Comparison of ENCODE assay signal across 8 cellular contexts in the genomic region with DNA sequence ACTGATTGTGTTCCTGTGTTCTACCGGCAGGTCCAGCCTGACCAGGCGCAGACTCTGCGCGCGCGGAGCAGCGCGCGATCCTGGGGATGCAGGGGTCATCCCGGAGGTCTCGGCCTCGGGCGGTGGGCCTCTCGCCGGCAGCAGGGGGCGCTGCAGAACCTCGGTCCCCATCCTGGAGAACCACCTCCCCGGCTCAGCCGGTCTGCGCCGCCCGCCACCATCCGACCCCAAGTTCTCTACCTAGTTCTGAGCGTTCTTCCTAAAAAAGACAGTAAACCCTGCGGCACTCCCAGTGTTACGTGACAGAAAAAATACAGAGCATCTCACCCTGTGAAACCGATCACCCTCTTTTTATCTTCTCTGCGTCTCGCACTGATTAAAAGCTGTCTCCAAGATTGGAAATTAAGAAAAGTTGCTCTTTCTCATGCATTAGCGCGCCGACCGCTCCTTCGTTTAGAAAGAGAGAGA. TPM values are rescaled to one million over a fixed set of nuclear protein-coding genes. Genes with fewer than 3 reads are reported as not detected.
DNase-seq lines count a peak whose midpoint lies in the region; ATAC-seq and TF ChIP-seq lines count a peak whose summit lies in the region.

No MANE protein-coding gene starts in this region.

- peak in 12 of 14 donors; percentile 14 to 75 (median 60) for DNase-seq in C1 segment of cervical spinal cord (lab: John Stamatoyannopoulos, UW)
- DNase-seq in GM19238 (ENCODE audit: insufficient read length, low spot score): peak; percentile 76
- peak; percentile 72 to 87 for DNase-seq in SJSA1 (ENCODE audit: low read depth in 1 of 2, low spot score in 2 of 2)
- peak; percentile 92 for DNase-seq in activated naive CD4-positive, alpha-beta T cell treated with anti-CD3 and anti-CD28 coated beads for 36 hours
- peak; percentile 82 for DNase-seq in cardiac septum (ENCODE audit: low spot score)
- DNase-seq in tibial artery: peak; percentile 49 to 76

- H3K27ac Mint-ChIP-seq in activated naive CD4-positive, alpha-beta T cell treated with anti-CD3 and anti-CD28 coated beads for 36 hours: no peak overlapping the region

- H3K27me3 ChIP-seq in SJSA1 (replicated peaks) (peaks cover 37% of the 10 kb centered on the region), parathyroid adenoma (ENCODE audit: control insufficient read depth, insufficient read depth, low read length) (no peaks in the 10 kb centered on the region), tibial artery (no peaks in the 10 kb centered on the region)

- peak; percentile 79 for ATAC-seq in HG03378 (IDR thresholded peaks at IDR 0.05; ENCODE audit: unreplicated experiment)

- H3K36me3 ChIP-seq in SJSA1: no peaks in the 10 kb centered on the region
- H3K36me3 ChIP-seq in parathyroid adenoma (ENCODE audit: control insufficient read depth, insufficient read depth, low read length): no peaks in the 10 kb centered on the region
- H3K36me3 ChIP-seq in tibial artery: no peaks in the 10 kb centered on the region

- intact Hi-C loops in activated naive CD4-positive, alpha-beta T cell treated with anti-CD3 and anti-CD28 coated beads for 36 hours (cut with micrococcal nuclease): loop anchor here (1.0 to 5.0 kb wide), 11 partner anchors 50 to 972 kb away; partner anchors contain the start of genes BBS12, BLTP1 and NUDT6
- intact Hi-C loops in cardiac septum (cut with DNase I) (loop anchor here (5.0 kb wide), 1 partner anchor 272 kb away; no protein-coding TSS in a partner anchor), tibial artery (cut with DNase I; ENCODE audit: low total_unique reads) (loop anchor here (2.0 kb wide), 1 partner anchor 205 kb away; no protein-coding TSS in a partner anchor)

- peak overlapping the region; percentile 55 for H3K4me3 ChIP-seq in SJSA1
- H3K4me3 ChIP-seq in parathyroid adenoma (ENCODE audit: low read depth, low read length): peak overlapping the region; percentile 52
- H3K4me3 ChIP-seq in tibial artery: peak overlapping the region; percentile 59 to 76

- peak overlapping the region; percentile 86 for H3K4me3 Mint-ChIP-seq in activated naive CD4-positive, alpha-beta T cell treated with anti-CD3 and anti-CD28 coated beads for 36 hours

- H3K36me3 Mint-ChIP-seq in activated naive CD4-positive, alpha-beta T cell treated with anti-CD3 and anti-CD28 coated beads for 36 hours (ENCODE audit: low read depth): no peaks in the 10 kb centered on the region

- peak overlapping the region; percentile 50 for H2AFZ ChIP-seq in parathyroid adenoma

- H3K9me3 ChIP-seq in SJSA1 (replicated peaks) (no peaks in the 10 kb centered on the region), parathyroid adenoma (ENCODE audit: control insufficient read depth, low read length) (no peaks in the 10 kb centered on the region), tibial artery (no peaks in the 10 kb centered on the region)

- no peak overlapping the region for H3K9ac ChIP-seq in parathyroid adenoma

- peaks cover 5% of the 10 kb centered on the region for H3K4me1 Mint-ChIP-seq in activated naive CD4-positive, alpha-beta T cell treated with anti-CD3 and anti-CD28 coated beads for 36 hours (ENCODE audit: low read depth)

- H3K27me3 Mint-ChIP-seq in activated naive CD4-positive, alpha-beta T cell treated with anti-CD3 and anti-CD28 coated beads for 36 hours (ENCODE audit: low read depth): peaks cover 32% of the 10 kb centered on the region

- no peaks in the 10 kb centered on the region for H3K79me2 ChIP-seq in parathyroid adenoma

- H3K9me3 Mint-ChIP-seq in activated naive CD4-positive, alpha-beta T cell treated with anti-CD3 and anti-CD28 coated beads for 36 hours: no peaks in the 10 kb centered on the region

- CTCF ChIA-PET in activated naive CD4-positive, alpha-beta T cell treated with anti-CD3 and anti-CD28 coated beads for 36 hours (lab: Charles Lee): interaction anchor here (0.6 to 2.5 kb wide), 13 partner anchors 21 to 628 kb away, joined by 3 to 13 read pairs (median 3); no protein-coding TSS in a partner anchor

- peak; percentile 7 for TF ChIP-seq CTCF in parathyroid adenoma (IDR thresholded peaks at IDR 0.05)
- peak; percentile 65 to 66 for TF ChIP-seq CTCF in tibial artery (IDR thresholded peaks at IDR 0.05)

- H3K27ac ChIP-seq in SJSA1 (no peak overlapping the region), parathyroid adenoma (no peak overlapping the region), tibial artery (peak overlapping the region; percentile 23 to 24)

- H3K4me2 ChIP-seq in parathyroid adenoma (ENCODE audit: low read length): peak overlapping the region; percentile 78

- H3K4me1 ChIP-seq in SJSA1 (replicated peaks) (peaks cover 19% of the 10 kb centered on the region), parathyroid adenoma (no peaks in the 10 kb centered on the region), tibial artery (peaks cover 0 to 24% (median 3%) of the 10 kb centered on the region in 4 donors)

RNA-seq across cellular contexts. Expression of gene TRPC3, which starts 1.6 kb away (rescaled TPM):
- 1.3 and 3.3 TPM in 2 replicates for total RNA-seq in SJSA1 (2014; rRNA removed; shearing (Covaris generic))
- total RNA-seq in activated naive CD4-positive, alpha-beta T cell treated with anti-CD3 and anti-CD28 coated beads for 36 hours: 1 to 10 TPM; 2.0 to 2.5 TPM
- 0.65 TPM for total RNA-seq in cardiac septum

Comparison
In these comparisons a context has a peak if more than half of its experiments do, and no peak if none do; other contexts are left out.
1. H3K27ac ChIP-seq: peak in tibial artery (2 of 2); none in SJSA1 (single experiment) and parathyroid adenoma (single experiment).
2. Peak in every context shown above with its lines, with median percentiles within 50 percentile points of each other: DNase-seq and H3K4me3 ChIP-seq.